1 cellular context compared by ENCODE assay signal in genomic region chr10:72260588-72261322, GRCh38.
TF ChIP-seq lines count a peak whose summit lies in the region.

No MANE protein-coding gene starts in this region.

TF ChIP-seq in HepG2, 621 proteins besides CTCF, POLR2A, EP300 and RAD21 (continued from another document and continues in another):
- TF ChIP-seq, protein P1, sequence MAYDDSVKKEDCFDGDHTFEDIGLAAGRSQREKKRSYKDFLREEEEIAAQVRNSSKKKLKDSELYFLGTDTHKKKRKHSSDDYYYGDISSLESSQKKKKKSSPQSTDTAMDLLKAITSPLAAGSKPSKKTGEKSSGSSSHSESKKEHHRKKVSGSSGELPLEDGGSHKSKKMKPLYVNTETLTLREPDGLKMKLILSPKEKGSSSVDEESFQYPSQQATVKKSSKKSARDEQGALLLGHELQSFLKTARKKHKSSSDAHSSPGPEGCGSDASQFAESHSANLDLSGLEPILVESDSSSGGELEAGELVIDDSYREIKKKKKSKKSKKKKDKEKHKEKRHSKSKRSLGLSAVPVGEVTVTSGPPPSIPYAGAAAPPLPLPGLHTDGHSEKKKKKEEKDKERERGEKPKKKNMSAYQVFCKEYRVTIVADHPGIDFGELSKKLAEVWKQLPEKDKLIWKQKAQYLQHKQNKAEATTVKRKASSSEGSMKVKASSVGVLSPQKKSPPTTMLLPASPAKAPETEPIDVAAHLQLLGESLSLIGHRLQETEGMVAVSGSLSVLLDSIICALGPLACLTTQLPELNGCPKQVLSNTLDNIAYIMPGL (CRISPR knock-in tag; IDR thresholded peaks at IDR 0.05; ENCODE audit: borderline replicate concordance in 1 of 2, low read depth in 1 of 2) = peak; percentile 35 to 55; a peak in 3 of 4 replicates
- TF ChIP-seq ZNF253 (CRISPR knock-in tag; IDR thresholded peaks at IDR 0.05; ENCODE audit: borderline replicate concordance) = 0 out of 2 replicates have a peak, but pooled peaks have one; percentile 68
- TF ChIP-seq ZNF747 (CRISPR knock-in tag; IDR thresholded peaks at IDR 0.05; ENCODE audit: borderline replicate concordance) = no peak; the same call in 1 of the 2 replicates
- no peak; the same call in 1 of the 2 replicates for TF ChIP-seq ZNF761 (CRISPR knock-in tag; conservative IDR thresholded peaks at IDR 0.05)
- 0 out of 2 replicates have a peak, but pooled peaks have one; percentile 44 for TF ChIP-seq ZNF839 (CRISPR knock-in tag; IDR thresholded peaks at IDR 0.05; ENCODE audit: borderline replicate concordance)
- no peak for TF ChIP-seq ZNF44 (CRISPR knock-in tag; IDR thresholded peaks at IDR 0.05)
- TF ChIP-seq HNRNPL (IDR thresholded peaks at IDR 0.05; ENCODE audit: low read depth, low read length) = peak; percentile 73; the same call in 1 of the 2 replicates
- TF ChIP-seq NR2F6 (IDR thresholded peaks at IDR 0.05) = peak; percentile 80; the same call in 1 of the 2 replicates
- TF ChIP-seq NR2F6 (CRISPR knock-in tag; IDR thresholded peaks at IDR 0.05) = peak; percentile 95
- TF ChIP-seq ZNF468 (CRISPR knock-in tag; IDR thresholded peaks at IDR 0.05) = no peak
- TF ChIP-seq JARID2 (CRISPR knock-in tag; IDR thresholded peaks at IDR 0.05; ENCODE audit: insufficient replicate concordance) = no peak
- no peak for TF ChIP-seq ZNF101 (CRISPR knock-in tag; IDR thresholded peaks at IDR 0.05; ENCODE audit: borderline replicate concordance, low read depth)
- no peak for TF ChIP-seq SRSF4 (IDR thresholded peaks at IDR 0.05; ENCODE audit: low read depth, low read length, poor library complexity, severe bottlenecking)
- no peak for TF ChIP-seq MTF2 (CRISPR knock-in tag; IDR thresholded peaks at IDR 0.05; ENCODE audit: borderline replicate concordance)
- 0 out of 2 replicates have a peak, but pooled peaks have one; percentile 21 for TF ChIP-seq ZHX1 (CRISPR knock-in tag; IDR thresholded peaks at IDR 0.05; ENCODE audit: low read depth)
- no peak for TF ChIP-seq GPBP1L1 (CRISPR knock-in tag; IDR thresholded peaks at IDR 0.05)
- TF ChIP-seq ZBTB7B (CRISPR knock-in tag; IDR thresholded peaks at IDR 0.05) = peak; percentile 87
- peak; percentile 42; the same call in 1 of the 2 replicates for TF ChIP-seq MIXL1 (CRISPR knock-in tag; IDR thresholded peaks at IDR 0.05)
- peak; percentile 73; the same call in 1 of the 2 replicates for TF ChIP-seq ZNF556 (CRISPR knock-in tag; IDR thresholded peaks at IDR 0.05; ENCODE audit: borderline replicate concordance)
- no peak for TF ChIP-seq ZNF275 (CRISPR knock-in tag; IDR thresholded peaks at IDR 0.05; ENCODE audit: borderline replicate concordance)
- TF ChIP-seq KLF9 (CRISPR knock-in tag; IDR thresholded peaks at IDR 0.05; ENCODE audit: low read depth) = no peak
- no peak for TF ChIP-seq FUBP1 (CRISPR knock-in tag; IDR thresholded peaks at IDR 0.05; ENCODE audit: borderline replicate concordance)
- 0 out of 2 replicates have a peak, but pooled peaks have one; percentile 32 for TF ChIP-seq TRAFD1 (CRISPR knock-in tag; IDR thresholded peaks at IDR 0.05; ENCODE audit: borderline replicate concordance)
- TF ChIP-seq ZBTB42 (CRISPR knock-in tag; IDR thresholded peaks at IDR 0.05) = no peak; the same call in 1 of the 2 replicates
- no peak for TF ChIP-seq RBM39 (IDR thresholded peaks at IDR 0.05; ENCODE audit: low read depth, low read length, poor library complexity, severe bottlenecking)
- TF ChIP-seq ZNF788 (CRISPR knock-in tag; IDR thresholded peaks at IDR 0.05; ENCODE audit: borderline replicate concordance) = peak; percentile 71; the same call in 1 of the 2 replicates
- peak; percentile 90 for TF ChIP-seq PRPF4 (IDR thresholded peaks at IDR 0.05; ENCODE audit: low read depth, low read length, poor library complexity, severe bottlenecking)
- no peak for TF ChIP-seq CENPBD1 (CRISPR knock-in tag; IDR thresholded peaks at IDR 0.05; ENCODE audit: borderline replicate concordance, low read depth)
- TF ChIP-seq POGZ (CRISPR knock-in tag; IDR thresholded peaks at IDR 0.05) = peak; percentile 21; the same call in 1 of the 2 replicates
- TF ChIP-seq POLR2G (IDR thresholded peaks at IDR 0.05; ENCODE audit: low read depth, low read length) = peak; percentile 74; the same call in 1 of the 2 replicates
- no peak for TF ChIP-seq STAT5B (CRISPR knock-in tag; IDR thresholded peaks at IDR 0.05)
- TF ChIP-seq AKAP8 (CRISPR knock-in tag; IDR thresholded peaks at IDR 0.05) = no peak; the same call in 1 of the 2 replicates
- no peak for TF ChIP-seq SCMH1 (CRISPR knock-in tag; IDR thresholded peaks at IDR 0.05; ENCODE audit: borderline replicate concordance)
- TF ChIP-seq GMEB2 (CRISPR knock-in tag; IDR thresholded peaks at IDR 0.05; ENCODE audit: low read depth) = no peak; the same call in 1 of the 2 replicates
- TF ChIP-seq ZNF235 (CRISPR knock-in tag; IDR thresholded peaks at IDR 0.05; ENCODE audit: borderline replicate concordance) = no peak
- TF ChIP-seq KAT2B (IDR thresholded peaks at IDR 0.05; ENCODE audit: borderline replicate concordance, low read depth, low read length) = no peak
- TF ChIP-seq, protein P2, sequence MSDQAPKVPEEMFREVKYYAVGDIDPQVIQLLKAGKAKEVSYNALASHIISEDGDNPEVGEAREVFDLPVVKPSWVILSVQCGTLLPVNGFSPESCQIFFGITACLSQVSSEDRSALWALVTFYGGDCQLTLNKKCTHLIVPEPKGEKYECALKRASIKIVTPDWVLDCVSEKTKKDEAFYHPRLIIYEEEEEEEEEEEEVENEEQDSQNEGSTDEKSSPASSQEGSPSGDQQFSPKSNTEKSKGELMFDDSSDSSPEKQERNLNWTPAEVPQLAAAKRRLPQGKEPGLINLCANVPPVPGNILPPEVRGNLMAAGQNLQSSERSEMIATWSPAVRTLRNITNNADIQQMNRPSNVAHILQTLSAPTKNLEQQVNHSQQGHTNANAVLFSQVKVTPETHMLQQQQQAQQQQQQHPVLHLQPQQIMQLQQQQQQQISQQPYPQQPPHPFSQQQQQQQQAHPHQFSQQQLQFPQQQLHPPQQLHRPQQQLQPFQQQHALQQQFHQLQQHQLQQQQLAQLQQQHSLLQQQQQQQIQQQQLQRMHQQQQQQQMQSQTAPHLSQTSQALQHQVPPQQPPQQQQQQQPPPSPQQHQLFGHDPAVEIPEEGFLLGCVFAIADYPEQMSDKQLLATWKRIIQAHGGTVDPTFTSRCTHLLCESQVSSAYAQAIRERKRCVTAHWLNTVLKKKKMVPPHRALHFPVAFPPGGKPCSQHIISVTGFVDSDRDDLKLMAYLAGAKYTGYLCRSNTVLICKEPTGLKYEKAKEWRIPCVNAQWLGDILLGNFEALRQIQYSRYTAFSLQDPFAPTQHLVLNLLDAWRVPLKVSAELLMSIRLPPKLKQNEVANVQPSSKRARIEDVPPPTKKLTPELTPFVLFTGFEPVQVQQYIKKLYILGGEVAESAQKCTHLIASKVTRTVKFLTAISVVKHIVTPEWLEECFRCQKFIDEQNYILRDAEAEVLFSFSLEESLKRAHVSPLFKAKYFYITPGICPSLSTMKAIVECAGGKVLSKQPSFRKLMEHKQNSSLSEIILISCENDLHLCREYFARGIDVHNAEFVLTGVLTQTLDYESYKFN (CRISPR knock-in tag; conservative IDR thresholded peaks at IDR 0.05) = peak; percentile 93
- no peak; the same call in 1 of the 2 replicates for TF ChIP-seq ZZZ3 (CRISPR knock-in tag; IDR thresholded peaks at IDR 0.05; ENCODE audit: borderline replicate concordance)
- TF ChIP-seq ZNF530 (CRISPR knock-in tag; IDR thresholded peaks at IDR 0.05; ENCODE audit: low read depth) = no peak
- peak; percentile 84 for TF ChIP-seq ZFP1 (CRISPR knock-in tag; IDR thresholded peaks at IDR 0.05)
